Comparison of ENCODE assay signal across 1 cellular context in the genomic region with DNA sequence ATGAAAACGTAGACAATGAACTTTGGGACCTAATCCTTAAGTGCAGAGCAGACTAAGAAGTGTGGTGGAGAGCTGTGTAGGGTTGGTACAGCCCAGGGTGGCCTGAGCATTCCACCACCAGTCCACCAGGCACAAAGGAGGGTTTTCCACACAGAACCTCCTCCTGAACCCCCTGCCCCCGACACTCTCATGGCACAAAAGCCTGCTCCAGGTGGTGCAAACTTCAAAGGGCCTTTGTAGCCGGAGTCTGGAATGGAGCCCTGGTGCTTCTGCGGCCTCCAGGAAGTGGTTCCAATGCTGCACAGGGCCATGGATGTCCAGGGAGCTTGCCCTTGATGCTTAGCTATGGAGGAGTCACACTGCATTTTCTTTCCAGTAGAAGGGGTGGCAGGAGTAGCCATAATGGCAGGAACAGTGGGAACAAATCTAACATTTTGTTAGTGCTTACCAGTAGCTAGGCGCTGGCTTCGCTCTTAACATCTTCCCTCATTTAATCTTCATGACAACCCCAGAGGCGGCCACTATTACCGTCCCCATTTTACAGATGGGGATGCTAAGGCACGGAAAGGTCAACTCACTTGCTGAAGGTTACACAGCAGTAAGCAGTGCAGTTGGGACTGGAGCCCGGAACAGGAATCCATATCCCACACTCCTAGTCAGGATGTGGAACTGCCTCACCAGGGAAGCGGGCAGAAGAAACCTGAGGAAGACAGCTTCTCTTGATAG.
TF ChIP-seq lines count a peak whose summit lies in the region.

No MANE protein-coding gene starts in this region.

TF ChIP-seq in IMR-90, 13 proteins besides CTCF, POLR2A, EP300 and RAD21:
- TF ChIP-seq SMC3 (IDR thresholded peaks at IDR 0.05; ENCODE audit: low read depth, low read length) = no peak
- no peak for TF ChIP-seq RCOR1 (IDR thresholded peaks at IDR 0.05; ENCODE audit: insufficient replicate concordance, low read length)
- no peak for TF ChIP-seq CHD1 (IDR thresholded peaks at IDR 0.05; ENCODE audit: low read depth, low read length)
- no peak for TF ChIP-seq MAFK (IDR thresholded peaks at IDR 0.05; ENCODE audit: low read depth, low read length)
- TF ChIP-seq FOS (IDR thresholded peaks at IDR 0.05; ENCODE audit: low read depth, low read length) = no peak
- no peak for TF ChIP-seq NFE2L2 (IDR thresholded peaks at IDR 0.05; ENCODE audit: low read depth, low read length)
